Comparison of ENCODE assay signal across 8 cellular contexts in genomic region chr2:96145028-96145939, GRCh38. TPM values are rescaled to one million over a fixed set of nuclear protein-coding genes. Genes with fewer than 3 reads are reported as not detected.
DNase-seq lines count a peak whose midpoint lies in the region; ATAC-seq and TF ChIP-seq lines count a peak whose summit lies in the region.

Gene DUSP2 (minus strand): TSS chr2:96145440. CDS start chr2:96145354, 86 bp downstream.

- no peaks in the 10 kb centered on the region for H3K27me3 ChIP-seq in CD4-positive, alpha-beta T cell (ENCODE audit: control insufficient read depth, insufficient read depth, low read length)
- H3K27me3 ChIP-seq in PC-9 (ENCODE audit: insufficient read depth, low read depth): no peaks in the 10 kb centered on the region
- no peaks in the 10 kb centered on the region for H3K27me3 ChIP-seq in foreskin keratinocyte
- peaks cover 52% of the 10 kb centered on the region for H3K27me3 ChIP-seq in neuron (ENCODE audit: insufficient read depth, low read length)
- H3K27me3 ChIP-seq in subcutaneous abdominal adipose tissue (ENCODE audit: control insufficient read depth in 5 of 5, insufficient read depth in 4 of 5, low read length in 5 of 5): no peaks in the 10 kb centered on the region

- H3K4me1 ChIP-seq in PC-9 (replicated peaks; ENCODE audit: insufficient read depth): peaks cover 13% of the 10 kb centered on the region
- H3K4me1 ChIP-seq in foreskin keratinocyte: peaks cover 23% of the 10 kb centered on the region
- H3K4me1 ChIP-seq in neuron (ENCODE audit: insufficient read depth, low read length): peaks cover 13% of the 10 kb centered on the region
- H3K4me1 ChIP-seq in subcutaneous abdominal adipose tissue (ENCODE audit: control insufficient read depth in 5 of 5, insufficient read depth in 5 of 5, low read length in 5 of 5): peaks cover 0 to 49% (median 39%) of the 10 kb centered on the region in 5 donors

- peak within 1 kb of the TSS; percentile 73 for H3K4me3 ChIP-seq in PC-9
- H3K4me3 ChIP-seq in neuron (ENCODE audit: low read length): peak within 1 kb of the TSS; percentile 33
- peak within 1 kb of the TSS; percentile 27 to 79 (median 68) for H3K4me3 ChIP-seq in subcutaneous abdominal adipose tissue (ENCODE audit: low read depth in 1 of 5, low read length in 5 of 5)

- H3K9me3 Mint-ChIP-seq in CD4-positive, alpha-beta T cell: no peaks in the 10 kb centered on the region

- peak within 1 kb of the TSS; percentile 98 for H3K27ac Mint-ChIP-seq in CD4-positive, alpha-beta T cell

- peak within 1 kb of the TSS; percentile 92 for H3K4me2 ChIP-seq in PC-9

- peak within 1 kb of the TSS in 3 of 5 donors; percentile 41 to 55 (median 47) for H3K9ac ChIP-seq in subcutaneous abdominal adipose tissue (ENCODE audit: low read length in 5 of 5)

- H3K36me3 ChIP-seq in PC-9 (ENCODE audit: low read depth): no peaks in the 10 kb centered on the region; the same call in 1 of the 2 replicates
- no peaks in the 10 kb centered on the region for H3K36me3 ChIP-seq in neuron (ENCODE audit: insufficient read depth, low read length)
- no peaks in the 10 kb centered on the region for H3K36me3 ChIP-seq in subcutaneous abdominal adipose tissue (ENCODE audit: control insufficient read depth in 5 of 5, insufficient read depth in 5 of 5, low read length in 5 of 5)

- POLR2A ChIA-PET in CD4-positive, alpha-beta T cell (lab: Charles Lee): interaction anchor here (0.7 to 13.8 kb wide), 9 partner anchors 13 to 671 kb away, joined by 3 to 199 read pairs (median 20); partner anchors contain the start of genes ARID5A, CNNM3 and STARD7
- POLR2A ChIA-PET in PC-9 (lab: Charles Lee; ENCODE audit: unreplicated experiment): no interaction called here

- peaks cover 79% of the 10 kb centered on the region for H3K4me1 Mint-ChIP-seq in CD4-positive, alpha-beta T cell (ENCODE audit: low read depth)

- no peaks in the 10 kb centered on the region for H3K9me2 ChIP-seq in PC-9 (ENCODE audit: insufficient read depth)

- H3K4me3 Mint-ChIP-seq in CD4-positive, alpha-beta T cell: peak within 1 kb of the TSS; percentile 98

- intact Hi-C loops in CD4-positive, alpha-beta T cell (cut with DNase I, micrococcal nuclease): loop anchor here (2.0 to 5.0 kb wide), 5 partner anchors 20 to 392 kb away; partner anchors contain the start of genes ARID5A (in 2 of the 2), STARD7 (in 2 of the 2) and TMEM127 (in 1 of the 2)
- intact Hi-C loops in PC-9 (cut with micrococcal nuclease; ENCODE audit: unreplicated experiment): loop anchor here (2.0 kb wide), 1 partner anchor 64 kb away; the partner anchor contains the start of gene STARD7

- H2AFZ ChIP-seq in PC-9 (peak within 1 kb of the TSS; percentile 88), neuron (ENCODE audit: low read depth, low read length) (peak within 1 kb of the TSS; percentile 54)

- no peaks in the 10 kb centered on the region for H3K9me3 ChIP-seq in CD4-positive, alpha-beta T cell (ENCODE audit: control insufficient read depth, low read length)
- H3K9me3 ChIP-seq in PC-9 (ENCODE audit: insufficient read depth, low read depth) (no peaks in the 10 kb centered on the region), neuron (ENCODE audit: low read length) (no peaks in the 10 kb centered on the region), subcutaneous abdominal adipose tissue (ENCODE audit: control insufficient read depth in 5 of 5, low read length in 5 of 5) (no peaks in the 10 kb centered on the region)

- no TSS peak for BruUV-seq in PC-9 (replicated peaks; lab: Mats Ljungman, UMichigan)

- H3K36me3 Mint-ChIP-seq in CD4-positive, alpha-beta T cell (ENCODE audit: low read depth): peaks cover 53% of the 10 kb centered on the region

- no peaks in the 10 kb centered on the region for H3K27me3 Mint-ChIP-seq in CD4-positive, alpha-beta T cell

- H3K27ac ChIP-seq in CD4-positive, alpha-beta T cell (ENCODE audit: low read depth, low read length): peak within 1 kb of the TSS; percentile 99
- H3K27ac ChIP-seq in PC-9: no peak within 1 kb of the TSS
- H3K27ac ChIP-seq in foreskin keratinocyte: peak within 1 kb of the TSS; percentile 41
- peak within 1 kb of the TSS; percentile 37 for H3K27ac ChIP-seq in subcutaneous abdominal adipose tissue (ENCODE audit: low read depth, low read length)

- DNase-seq in CD4-positive, alpha-beta T cell: peak; percentile 71 to 94 (median 84)
- DNase-seq in GM19240 (ENCODE audit: insufficient read length, low spot score) (peak; percentile 93), PC-9 (peak; percentile 57 to 82), foreskin keratinocyte (peak in 1 of 2 donors; percentile 49)
- DNase-seq in activated T-helper 9 cell treated with anti-CD3 and anti-CD28 coated beads, Interleukin-2, amount 50 U/mL, for 16 hours (ENCODE audit: low read depth): peak; percentile 85

- no peak for TF ChIP-seq CTCF in CD4-positive, alpha-beta T cell (IDR thresholded peaks at IDR 0.05)
- TF ChIP-seq CTCF in PC-9 (conservative IDR thresholded peaks at IDR 0.05) (no peak; the same call in 1 of the 2 replicates), foreskin keratinocyte (conservative IDR thresholded peaks at IDR 0.05) (no peak)

- H4K20me1 ChIP-seq in PC-9 (ENCODE audit: insufficient read depth): no peaks in the 10 kb centered on the region

- peak; percentile 33 for ATAC-seq in CD4-positive, alpha-beta T cell (ENCODE audit: poor library complexity)
- ATAC-seq in HG03442 (IDR thresholded peaks at IDR 0.05; ENCODE audit: unreplicated experiment): peak; percentile 48
- peak; percentile 16 for ATAC-seq in foreskin keratinocyte

- H3F3A ChIP-seq in PC-9 (ENCODE audit: insufficient read depth, low read depth): peaks cover 20% of the 10 kb centered on the region; the same call in 1 of the 2 replicates

- CTCF ChIA-PET in CD4-positive, alpha-beta T cell (lab: Charles Lee): interaction anchor here (1.3 to 15.2 kb wide), 4 partner anchors 28 to 152 kb away, joined by 7 to 229 read pairs (median 8); no protein-coding TSS in a partner anchor
- CTCF ChIA-PET in PC-9 (lab: Charles Lee): no interaction called here

- H3K79me2 ChIP-seq in PC-9 (ENCODE audit: low read depth): peaks cover 12% of the 10 kb centered on the region; the same call in 1 of the 2 replicates

RNA-seq across cellular contexts. Expression of gene DUSP2, which starts in this region (rescaled TPM):
- total RNA-seq in CD4-positive, alpha-beta T cell: 100 to 1,000 TPM; 728 to 730 TPM
- total RNA-seq in PC-9 (2021): 4.0 and 5.2 TPM in 2 replicates
- total RNA-seq in foreskin keratinocyte: 1.9 and 2.6 TPM in 2 replicates
- 2.5 and 2.8 TPM in 2 replicates for polyA plus RNA-seq in foreskin keratinocyte

Comparison
In these comparisons a context has a peak if more than half of its experiments do, and no peak if none do; other contexts are left out.
1. RNA of gene DUSP2 (total RNA-seq): 728 to 730 TPM in CD4-positive, alpha-beta T cell; 4.0 to 5.2 TPM in PC-9 and 1.9 to 2.6 TPM in foreskin keratinocyte; every median in the first group is over 100 times any median in the second.
2. Peak in every context shown above with its lines, with median percentiles within 50 percentile points of each other: ATAC-seq and H3K4me3 ChIP-seq.